Comparison of ENCODE assay signal across 1 cellular context in genomic region chr4:89493367-89493766, GRCh38.
A peak's percentile ranks its signal among the peaks of the same experiment; 100 is the strongest.
TF ChIP-seq lines count a peak whose summit lies in the region.

No MANE protein-coding gene starts in this region.

TF ChIP-seq in K562, 482 proteins besides CTCF, POLR2A, EP300 and RAD21 (continued from another document):
- no peak for TF ChIP-seq RERE (CRISPR knock-in tag; IDR thresholded peaks at IDR 0.05; ENCODE audit: borderline replicate concordance)
- TF ChIP-seq, protein P1, sequence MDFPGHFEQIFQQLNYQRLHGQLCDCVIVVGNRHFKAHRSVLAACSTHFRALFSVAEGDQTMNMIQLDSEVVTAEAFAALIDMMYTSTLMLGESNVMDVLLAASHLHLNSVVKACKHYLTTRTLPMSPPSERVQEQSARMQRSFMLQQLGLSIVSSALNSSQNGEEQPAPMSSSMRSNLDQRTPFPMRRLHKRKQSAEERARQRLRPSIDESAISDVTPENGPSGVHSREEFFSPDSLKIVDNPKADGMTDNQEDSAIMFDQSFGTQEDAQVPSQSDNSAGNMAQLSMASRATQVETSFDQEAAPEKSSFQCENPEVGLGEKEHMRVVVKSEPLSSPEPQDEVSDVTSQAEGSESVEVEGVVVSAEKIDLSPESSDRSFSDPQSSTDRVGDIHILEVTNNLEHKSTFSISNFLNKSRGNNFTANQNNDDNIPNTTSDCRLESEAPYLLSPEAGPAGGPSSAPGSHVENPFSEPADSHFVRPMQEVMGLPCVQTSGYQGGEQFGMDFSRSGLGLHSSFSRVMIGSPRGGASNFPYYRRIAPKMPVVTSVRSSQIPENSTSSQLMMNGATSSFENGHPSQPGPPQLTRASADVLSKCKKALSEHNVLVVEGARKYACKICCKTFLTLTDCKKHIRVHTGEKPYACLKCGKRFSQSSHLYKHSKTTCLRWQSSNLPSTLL (IDR thresholded peaks at IDR 0.05): no peak
- TF ChIP-seq ZNF695 (CRISPR knock-in tag; IDR thresholded peaks at IDR 0.05): no peak
- 0 out of 2 replicates have a peak, but pooled peaks have one; percentile 40 for TF ChIP-seq ATF4 (CRISPR knock-in tag; IDR thresholded peaks at IDR 0.05)
- TF ChIP-seq CCNT2 (IDR thresholded peaks at IDR 0.05; ENCODE audit: borderline replicate concordance, extremely low read depth, insufficient read length, low read depth, low read length): no peak
- TF ChIP-seq LEF1 (IDR thresholded peaks at IDR 0.05): no peak
- no peak for TF ChIP-seq GATAD2A (IDR thresholded peaks at IDR 0.05)
- no peak for TF ChIP-seq ASH1L (IDR thresholded peaks at IDR 0.05; ENCODE audit: borderline replicate concordance, low read depth, partially characterized antibody)
- TF ChIP-seq PYGO2 (tag; IDR thresholded peaks at IDR 0.05): no peak
- no peak for TF ChIP-seq FOXA3 (CRISPR knock-in tag; conservative IDR thresholded peaks at IDR 0.05 in 1 of 2, IDR thresholded peaks at IDR 0.05 in 1 of 2)
- TF ChIP-seq ETV5 (CRISPR knock-in tag; IDR thresholded peaks at IDR 0.05; ENCODE audit: low read depth): no peak
- 0 out of 2 replicates have a peak, but pooled peaks have one; percentile 29 for TF ChIP-seq ZNF444 (CRISPR knock-in tag; IDR thresholded peaks at IDR 0.05)
- TF ChIP-seq ZNF561 (CRISPR knock-in tag; conservative IDR thresholded peaks at IDR 0.05): no peak
- no peak for TF ChIP-seq NCOA4 (IDR thresholded peaks at IDR 0.05; ENCODE audit: partially characterized antibody)
- no peak for TF ChIP-seq CREB3L1 (IDR thresholded peaks at IDR 0.05; ENCODE audit: borderline replicate concordance, low read depth)
- TF ChIP-seq TAF15 (IDR thresholded peaks at IDR 0.05; ENCODE audit: low read depth, low read length): no peak
- TF ChIP-seq DEAF1 (CRISPR knock-in tag; IDR thresholded peaks at IDR 0.05): no peak
